Comparison of ENCODE assay signal across 8 cellular contexts in genomic region chr3:66500575-66501482, GRCh38. TPM values are rescaled to one million over a fixed set of nuclear protein-coding genes. Genes with fewer than 3 reads are reported as not detected.
A peak's percentile ranks its signal among the peaks of the same experiment; 100 is the strongest.
DNase-seq lines count a peak whose midpoint lies in the region; ATAC-seq and TF ChIP-seq lines count a peak whose summit lies in the region.

Gene LRIG1 (minus strand): TSS chr3:66501022. CDS start chr3:66500407, 615 bp downstream.

- no peaks in the 10 kb centered on the region for H3K9me3 Mint-ChIP-seq in activated T-cell treated with anti-CD3 and anti-CD28 coated beads, Interleukin-2, amount 50 U/mL, for 4 hours

- no peak within 1 kb of the TSS; the same call in 2 of the 3 replicates for H2BK15ac ChIP-seq in IMR-90 (ENCODE audit: low read depth, low read length)

- BruUV-seq in IMR-90 (replicated peaks; lab: Mats Ljungman, UMichigan), result no TSS peak

- peaks cover 24 to 42% of the 10 kb centered on the region in 2 experiments for H3K79me1 ChIP-seq in IMR-90 (ENCODE audit: low read depth in 1 of 2, low read length in 2 of 2)

- H3K4me1 Mint-ChIP-seq in activated T-cell treated with anti-CD3 and anti-CD28 coated beads, Interleukin-2, amount 50 U/mL, for 4 hours (ENCODE audit: low read depth), result peaks cover 62% of the 10 kb centered on the region

- H3K27me3 ChIP-seq in IMR-90 (ENCODE audit: control insufficient read depth, insufficient read depth, low read length) (peaks cover 3% of the 10 kb centered on the region; the same call in 1 of the 2 replicates), muscle layer of colon (ENCODE audit: control insufficient read depth in 1 of 2, insufficient read depth in 2 of 2, low read length in 2 of 2) (no peaks in the 10 kb centered on the region)

- H3K27me3 Mint-ChIP-seq in activated T-cell treated with anti-CD3 and anti-CD28 coated beads, Interleukin-2, amount 50 U/mL, for 4 hours (ENCODE audit: low read depth), result no peaks in the 10 kb centered on the region

- peak; percentile 38 for TF ChIP-seq CTCF in IMR-90 (conservative IDR thresholded peaks at IDR 0.05; ENCODE audit: low read depth, low read length)

- H3K9me3 ChIP-seq in IMR-90 (ENCODE audit: control insufficient read depth, insufficient read depth, low read length) (no peaks in the 10 kb centered on the region), muscle layer of colon (ENCODE audit: low read length) (no peaks in the 10 kb centered on the region)

- H2BK20ac ChIP-seq in IMR-90 (ENCODE audit: low read depth, low read length), result no peak within 1 kb of the TSS

- peak within 1 kb of the TSS; percentile 91 for H3K4me2 ChIP-seq in IMR-90 (ENCODE audit: low read depth, low read length)

- peak within 1 kb of the TSS; percentile 67 for H3K14ac ChIP-seq in IMR-90 (replicated peaks; ENCODE audit: low read depth, low read length)

- H4K91ac ChIP-seq in IMR-90 (ENCODE audit: insufficient read depth, low read depth, low read length), result peak within 1 kb of the TSS; percentile 2; the same call in 1 of the 2 replicates

- H3K9ac ChIP-seq in IMR-90 (ENCODE audit: low read depth, low read length) (peak within 1 kb of the TSS; percentile 96), muscle layer of colon (ENCODE audit: low read length) (peak within 1 kb of the TSS; percentile 71)

- in situ Hi-C loops in IMR-90 (cut with MboI; ENCODE audit: low sequenced_read_pairs), result loop anchor here (5.0 kb wide), 1 partner anchor 316 kb away; no protein-coding TSS in a partner anchor

- peak within 1 kb of the TSS in 1 of 2 experiments; percentile 17; a peak in 2 of 4 replicates for H4K8ac ChIP-seq in IMR-90 (ENCODE audit: low read depth in 2 of 2, low read length in 2 of 2)

- DNase-seq in DMS 273 treated with DMSO at 0.1 percent for 48 hours (lab: John Stamatoyannopoulos, UW), result peak; percentile 93
- peak; percentile 97 for DNase-seq in IMR-90
- peak; percentile 98 for DNase-seq in activated T-cell treated with anti-CD3 and anti-CD28 coated beads, Interleukin-2, amount 50 U/mL, for 4 hours
- peak; percentile 94 for DNase-seq in stimulated activated CD8-positive, alpha-beta memory T cell treated with anti-CD3 and anti-CD28 coated beads, Interleukin-7, amount 100 ng/mL, for 1 hour (ENCODE audit: low read depth in 2 of 2)

- peak within 1 kb of the TSS; percentile 66 for H3K4ac ChIP-seq in IMR-90 (ENCODE audit: low read depth, low read length)

- H3K36me3 Mint-ChIP-seq in activated T-cell treated with anti-CD3 and anti-CD28 coated beads, Interleukin-2, amount 50 U/mL, for 4 hours (ENCODE audit: insufficient read depth), result peaks cover 5% of the 10 kb centered on the region

- POLR2A ChIA-PET in IMR-90 (lab: Charles Lee; ENCODE audit: unreplicated experiment), result no interaction called here

- peak within 1 kb of the TSS; percentile 81 for H2BK5ac ChIP-seq in IMR-90 (ENCODE audit: low read depth, low read length, poor library complexity, severe bottlenecking)

- dilution Hi-C loops in IMR-90 (cut with HindIII; ENCODE audit: low sequenced_read_pairs, unreplicated experiment), result no loop called here

- H2AK5ac ChIP-seq in IMR-90 (ENCODE audit: low read depth, low read length), result peak within 1 kb of the TSS; percentile 77; the same call in 1 of the 2 replicates

- H2BK120ac ChIP-seq in IMR-90 (ENCODE audit: low read depth, low read length), result peak within 1 kb of the TSS; percentile 54; the same call in 1 of the 2 replicates

- H3K4me3 ChIP-seq in IMR-90 (ENCODE audit: insufficient read depth, low read depth, low read length) (peak within 1 kb of the TSS; percentile 97), muscle layer of colon (ENCODE audit: low read depth in 1 of 2, low read length in 2 of 2) (peak within 1 kb of the TSS; percentile 77 to 100)

- peak within 1 kb of the TSS; percentile 59; the same call in 1 of the 2 replicates for H3K56ac ChIP-seq in IMR-90 (ENCODE audit: extremely low read depth, insufficient read depth, low read length)

- peaks cover 20% of the 10 kb centered on the region; the same call in 1 of the 2 replicates for H4K20me1 ChIP-seq in IMR-90 (ENCODE audit: insufficient read depth, low read length)

- peak; percentile 31 for TF ChIP-seq RAD21 in IMR-90 (IDR thresholded peaks at IDR 0.05; ENCODE audit: low read length)

- H2AFZ ChIP-seq in IMR-90 (replicated peaks; ENCODE audit: low read length, poor library complexity), result peak within 1 kb of the TSS; percentile 87

- no peak within 1 kb of the TSS for H4K5ac ChIP-seq in IMR-90 (ENCODE audit: low read depth, low read length)

- H3K4me1 ChIP-seq in IMR-90 (ENCODE audit: control insufficient read depth, insufficient read depth, low read length) (peaks cover 1% of the 10 kb centered on the region), muscle layer of colon (ENCODE audit: insufficient read depth, low read length) (peaks cover 42% of the 10 kb centered on the region)

- 1% methylated on average over 63 of the region's 109 CpGs; no CpG with 5 or more reads in 1 of the 2 experiments for WGBS in IMR-90 (ENCODE audit: extremely low coverage in 2 of 2, insufficient read length in 1 of 2), 2 experiments

- peak within 1 kb of the TSS; percentile 49; the same call in 1 of the 2 replicates for H3K18ac ChIP-seq in IMR-90 (ENCODE audit: low read depth, low read length)

- CTCF ChIA-PET in IMR-90 (lab: Yijun Ruan, JAX), result no interaction called here

- intact Hi-C loops in IMR-90 (cut with micrococcal nuclease), result loop anchor here (1.0 to 2.0 kb wide), 3 partner anchors 88 to 315 kb away; no protein-coding TSS in a partner anchor

- H3K23ac ChIP-seq in IMR-90 (ENCODE audit: low read depth, low read length), result peak within 1 kb of the TSS; percentile 78

- H3K4me3 Mint-ChIP-seq in activated T-cell treated with anti-CD3 and anti-CD28 coated beads, Interleukin-2, amount 50 U/mL, for 4 hours, result peak within 1 kb of the TSS; percentile 94

- H3K36me3 ChIP-seq in IMR-90 (ENCODE audit: control insufficient read depth, insufficient read depth, low read length) (no peaks in the 10 kb centered on the region), muscle layer of colon (ENCODE audit: insufficient read depth, low read length) (no peaks in the 10 kb centered on the region)

- 0 out of 2 replicates have a peak, but pooled peaks cover 7% of the 10 kb centered on the region for H3K9me1 ChIP-seq in IMR-90 (ENCODE audit: insufficient read depth, low read length)

- TF ChIP-seq POLR2A in IMR-90 (IDR thresholded peaks at IDR 0.05; ENCODE audit: low read depth, low read length), result peak; percentile 92

- H3K27ac ChIP-seq in IMR-90 (ENCODE audit: insufficient read depth, low read length) (peak within 1 kb of the TSS; percentile 95), muscle layer of colon (ENCODE audit: low read depth, low read length) (peak within 1 kb of the TSS; percentile 93)

- peak within 1 kb of the TSS; percentile 83 for H2AK9ac ChIP-seq in IMR-90 (replicated peaks; ENCODE audit: low read depth, low read length, poor library complexity)

- ATAC-seq in GM21529 (IDR thresholded peaks at IDR 0.05; ENCODE audit: unreplicated experiment), result peak; percentile 96
- peak; percentile 96 for ATAC-seq in IMR-90 (ENCODE audit: low read depth)
- peak; percentile 93 to 95 for ATAC-seq in activated T-cell treated with anti-CD3 and anti-CD28 coated beads, Interleukin-2, amount 50 U/mL, for 4 hours
- ATAC-seq in esophagus mucosa, result peak; percentile 100

TF ChIP-seq in IMR-90, 13 proteins besides CTCF, POLR2A, EP300 and RAD21 (continues in another document):
- TF ChIP-seq MAZ (IDR thresholded peaks at IDR 0.05; ENCODE audit: borderline replicate concordance, low read depth, low read length), result peak; percentile 94
- TF ChIP-seq ELK1 (IDR thresholded peaks at IDR 0.05; ENCODE audit: borderline replicate concordance, low read depth, low read length), result no peak
- TF ChIP-seq SMC3 (IDR thresholded peaks at IDR 0.05; ENCODE audit: low read depth, low read length), result no peak; the same call in none of the 2 replicates
- TF ChIP-seq CEBPB (IDR thresholded peaks at IDR 0.05; ENCODE audit: low read depth, low read length), result peak; percentile 52; the same call in 1 of the 2 replicates
- 0 out of 2 replicates have a peak, but pooled peaks have one; percentile 13 for TF ChIP-seq FOS (IDR thresholded peaks at IDR 0.05; ENCODE audit: low read depth, low read length)

TF ChIP-seq in PFSK-1, 5 proteins besides CTCF, POLR2A, EP300 and RAD21 (continues in another document):
- peak; percentile 53; the same call in 1 of the 2 replicates for TF ChIP-seq TAF1 (IDR thresholded peaks at IDR 0.05; ENCODE audit: borderline replicate concordance, insufficient read depth, low read length)
- peak; percentile 81 for TF ChIP-seq FOXP2 (optimal IDR thresholded peaks at IDR 0.05; ENCODE audit: borderline replicate concordance, extremely low read depth, extremely low read length, insufficient read depth)
- TF ChIP-seq SIN3A (IDR thresholded peaks at IDR 0.05; ENCODE audit: borderline replicate concordance, insufficient read depth, low read length), result no peak

RNA-seq across cellular contexts. Expression of gene LRIG1, which starts in this region (rescaled TPM):
- total RNA-seq in IMR-90 (2012; rRNA removed), result 69.2 and 87.8 TPM in 2 replicates
- 55.9 and 62.8 TPM in 2 replicates for polyA plus RNA-seq in IMR-90 (2012; rRNA removed)
- 35.1 and 74.2 TPM in 2 replicates for polyA plus RNA-seq in IMR-90 (2012; cell fraction: cytosol; rRNA removed)
- 87.7 and 98.9 TPM in 2 replicates for polyA plus RNA-seq in IMR-90 (2012; cell fraction: nucleus; rRNA removed; ENCODE audit: low replicate concordance)
- 24.2 TPM for polyA plus RNA-seq in PFSK-1 (2012; ENCODE audit: insufficient read length, low read depth)
- total RNA-seq in activated T-cell treated with anti-CD3 and anti-CD28 coated beads, Interleukin-2, amount 50 U/mL, for 4 hours, result 10 to 100 TPM; 42.0 to 63.0 (median 43.9) TPM
- 10.9 TPM for total RNA-seq in esophagus mucosa

Comparison
In these comparisons a context has a peak if more than half of its experiments do, and no peak if none do; other contexts are left out.
1. Peak in every context shown above with its lines: DNase-seq, ATAC-seq, H3K4me3 ChIP-seq and H3K27ac ChIP-seq.